8 cellular contexts compared by ENCODE assay signal in genomic region chr3:51966486-51966885, GRCh38. TPM values are rescaled to one million over a fixed set of nuclear protein-coding genes. Genes with fewer than 3 reads are reported as not detected.
DNase-seq lines count a peak whose midpoint lies in the region; ATAC-seq and TF ChIP-seq lines count a peak whose summit lies in the region.

No MANE protein-coding gene starts in this region.

- no peak for TF ChIP-seq POLR2A in adrenal gland (IDR thresholded peaks at IDR 0.05)

- no peak for ATAC-seq in RWPE2 (ENCODE audit: low read depth)

- peak overlapping the region; percentile 84 for H3K9ac ChIP-seq in rectal smooth muscle tissue (ENCODE audit: low read length)

- H3K4me1 ChIP-seq in RWPE2 (ENCODE audit: insufficient read depth, poor library complexity, severe bottlenecking) (no peaks in the 10 kb centered on the region), rectal smooth muscle tissue (ENCODE audit: control insufficient read depth, insufficient read depth, low read length) (peaks cover 2% of the 10 kb centered on the region), adrenal gland (replicated peaks in 1 of 2) (peaks cover 22 to 36% of the 10 kb centered on the region in 2 donors)

- H3K27ac ChIP-seq in RWPE2 (ENCODE audit: poor library complexity, severe bottlenecking) (no peak overlapping the region), rectal smooth muscle tissue (ENCODE audit: low read depth, low read length) (peak overlapping the region; percentile 72), adrenal gland (peak overlapping the region in 2 of 5 donors; percentile 29 to 77)

- H3K36me3 ChIP-seq in RWPE2 (ENCODE audit: low read depth) = no peaks in the 10 kb centered on the region
- no peaks in the 10 kb centered on the region for H3K36me3 ChIP-seq in rectal smooth muscle tissue (ENCODE audit: control insufficient read depth, insufficient read depth, low read length)
- no peaks in the 10 kb centered on the region for H3K36me3 ChIP-seq in adrenal gland (replicated peaks in 1 of 2)

- WGBS in adrenal gland, 4 donors = 73 to 81% (median 81%) methylated on average over 5 of the region's 5 CpGs; no CpG with 5 or more reads in 1 of the 4 donors

- H3K9me3 ChIP-seq in RWPE2 (ENCODE audit: severe bottlenecking) (no peaks in the 10 kb centered on the region), adrenal gland (replicated peaks in 1 of 3) (no peaks in the 10 kb centered on the region)

- H3K4me3 ChIP-seq in RWPE2 (ENCODE audit: severe bottlenecking) (peak overlapping the region; percentile 89), fibroblast of pulmonary artery (replicated peaks; ENCODE audit: low read depth, low read length) (peak overlapping the region; percentile 67), rectal smooth muscle tissue (ENCODE audit: low read length) (peak overlapping the region; percentile 90), adrenal gland (peak overlapping the region in 1 of 4 donors; percentile 97)

- TF ChIP-seq CTCF in RWPE2 (IDR thresholded peaks at IDR 0.05; ENCODE audit: poor library complexity, severe bottlenecking) = no peak
- TF ChIP-seq CTCF in fibroblast of pulmonary artery (IDR thresholded peaks at IDR 0.05; ENCODE audit: low read length, missing control alignments) = no peak
- TF ChIP-seq CTCF in adrenal gland (IDR thresholded peaks at IDR 0.05) = no peak

- DNase-seq in D341Med (ENCODE audit: low spot score) (peak; percentile 66), RWPE2 (ENCODE audit: low spot score) (no peak), fibroblast of pulmonary artery (ENCODE audit: low read depth) (no peak), NCI-H2227 (lab: John Stamatoyannopoulos, UW; ENCODE audit: unreplicated experiment) (no peak), AG20443 (ENCODE audit: low spot score) (no peak), adrenal gland (no peak)
- no peak for DNase-seq in stimulated activated naive CD4-positive, alpha-beta T cell (lab: John Stamatoyannopoulos, UW)

- H3K27me3 ChIP-seq in RWPE2 (ENCODE audit: insufficient read depth, poor library complexity, severe bottlenecking) = no peaks in the 10 kb centered on the region
- no peaks in the 10 kb centered on the region for H3K27me3 ChIP-seq in rectal smooth muscle tissue (ENCODE audit: control insufficient read depth, insufficient read depth, low read length)
- H3K27me3 ChIP-seq in adrenal gland = no peaks in the 10 kb centered on the region

- intact Hi-C loops in adrenal gland (cut with DNase I) = no loop called here

RNA-seq across cellular contexts. Expression of gene PCBP4, which starts 0.8 kb away (rescaled TPM):
- 10 to 100 TPM; 23.4 to 41.3 (median 35.7) TPM for total RNA-seq in adrenal gland
- 100 to 1,000 TPM in 1 of 3 donors, 10 to 100 TPM in 2; 10.7 to 234 (median 87.3) TPM for polyA plus RNA-seq in adrenal gland

RNA-seq across cellular contexts. Expression of gene ABHD14B, which starts 7.4 kb away (rescaled TPM):
- 100 to 1,000 TPM in 6 of 8 donors, 10 to 100 TPM in 2; 49.0 to 177 (median 119) TPM for total RNA-seq in adrenal gland
- 100 to 1,000 TPM in 2 of 3 donors, 10 to 100 TPM in 1; 91.8 to 175 (median 152) TPM for polyA plus RNA-seq in adrenal gland

RNA-seq across cellular contexts. Expression of gene ABHD14A, which starts 8.4 kb away (rescaled TPM):
- 100 to 1,000 TPM in 3 of 8 donors, 10 to 100 TPM in 5; 49.4 to 162 (median 77.1) TPM for total RNA-seq in adrenal gland
- polyA plus RNA-seq in adrenal gland = 100 to 1,000 TPM in 2 of 3 donors, 10 to 100 TPM in 1; 30.2 to 140 (median 112) TPM

RNA-seq across cellular contexts. Expression of gene GPR62, which starts 11.3 kb away (rescaled TPM):
- under 1 TPM in 6 of 8 donors, not detected in 2; 0.23 to 0.83 (median 0.41) TPM for total RNA-seq in adrenal gland
- under 1 TPM; 0.13 to 0.40 (median 0.24) TPM for polyA plus RNA-seq in adrenal gland

RNA-seq across cellular contexts. Expression of gene ACY1, which starts 16.8 kb away (rescaled TPM):
- total RNA-seq in adrenal gland = 100 to 1,000 TPM in 2 of 8 donors, 10 to 100 TPM in 6; 50.7 to 122 (median 80.0) TPM
- polyA plus RNA-seq in adrenal gland = 10 to 100 TPM; 37.3 to 92.4 (median 49.1) TPM
